8 cellular contexts compared by ENCODE assay signal in the genomic region with DNA sequence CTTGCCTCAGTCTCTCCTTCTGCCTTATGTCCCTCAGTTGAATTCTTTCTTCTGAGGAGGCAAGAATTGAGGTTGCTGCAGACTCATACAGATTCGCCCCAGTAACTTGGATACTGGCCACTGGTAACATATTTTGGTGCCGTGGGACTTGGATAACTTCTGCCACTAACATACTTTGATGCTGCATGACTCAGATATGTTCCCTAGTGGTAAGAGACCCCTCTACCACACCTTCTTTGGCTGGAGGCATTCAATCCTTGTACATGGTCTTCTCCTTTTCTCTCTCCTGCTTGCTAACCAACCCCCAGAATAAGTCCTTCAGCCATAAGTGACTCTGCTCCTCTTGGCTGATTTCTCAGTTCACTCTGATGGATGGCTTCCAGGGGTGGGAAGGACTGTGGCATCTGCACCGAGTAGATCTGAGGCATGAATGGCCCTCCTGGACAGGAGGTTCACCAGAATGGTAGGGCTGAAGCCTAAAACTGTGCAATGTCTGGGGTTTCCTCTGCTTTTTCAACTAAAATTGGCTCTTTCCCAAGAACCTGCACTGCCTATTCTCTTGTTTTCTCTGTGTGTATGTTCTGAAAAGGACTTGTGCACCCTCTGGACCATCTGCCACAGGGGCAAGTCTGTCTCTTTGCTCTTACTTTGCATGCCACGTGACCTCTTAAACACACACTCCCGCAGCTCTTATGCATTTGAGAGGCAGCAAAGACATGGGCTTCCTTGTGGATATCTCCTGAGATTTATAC. TPM values are rescaled to one million over a fixed set of nuclear protein-coding genes. Genes with fewer than 3 reads are reported as not detected.
DNase-seq lines count a peak whose midpoint lies in the region; ATAC-seq lines count a peak whose summit lies in the region.
"Had no signal": no experiment of that assay in that cellular context is flagged by ENCODE, and none has a peak within 500 bp of the region (broad histone marks: within the 10 kb centered on the region; RNA-seq: fewer than 3 reads in every experiment).

No MANE protein-coding gene starts in this region.

- DNase-seq in HCEC 1CT (peak; percentile 4), NCI-H446 treated with DMSO at 0.1 percent for 48 hours (lab: John Stamatoyannopoulos, UW) (peak; percentile 96), fibroblast of peridontal ligament (ENCODE audit: extremely low read depth) (peak; percentile 57), renal cortical epithelial cell (ENCODE audit: low read depth) (peak; percentile 9), SIG-M5 (lab: John Stamatoyannopoulos, UW) (no peak)
- DNase-seq: sigmoid colon had no signal

- ATAC-seq in GM18873 (IDR thresholded peaks at IDR 0.05; ENCODE audit: low FRiP score, unreplicated experiment): no peak
- no peak for ATAC-seq in HG02571 (IDR thresholded peaks at IDR 0.05; ENCODE audit: unreplicated experiment)

RNA-seq across cellular contexts. Expression of a gene that starts 55.5 kb away (rescaled TPM):
- total RNA-seq in renal cortical epithelial cell: 740 and 1,387 TPM in 2 replicates
